ENCODE assay signal across 24 cellular contexts in genomic region chr10:58367049-58367448, GRCh38.
"Had no signal": no experiment of that assay in that cellular context is flagged by ENCODE, and none has a peak within 500 bp of the region (broad histone marks: within the 10 kb centered on the region; RNA-seq: fewer than 3 reads in every experiment).

No MANE protein-coding gene starts in this region.

- H3K36me3 ChIP-seq: prostate gland, right atrium auricular region had no signal

- H3K27ac Mint-ChIP-seq: activated CD4-positive, alpha-beta memory T cell treated with anti-CD3 and anti-CD28 coated beads, Interleukin-2, amount 10 ng/mL, durations not matched to agents 7 days and 5 days; activated CD4-positive, alpha-beta T cell treated with anti-CD3 and anti-CD28 coated beads, Interleukin-2, amount 10 ng/mL, durations not matched to agents 24 days and 14 days; activated naive CD8-positive, alpha-beta T cell treated with anti-CD3 and anti-CD28 coated beads, Interleukin-2, amount 50 U/mL, for 24 hours; endodermal cell; natural killer cell had no signal

- H3K4me3 ChIP-seq: body of pancreas, cardiac muscle cell, esophagus squamous epithelium, heart left ventricle, prostate gland, right atrium auricular region, spleen, testis had no signal

- H3K4me3 Mint-ChIP-seq: activated CD4-positive, alpha-beta memory T cell treated with anti-CD3 and anti-CD28 coated beads, Interleukin-2, amount 10 ng/mL, durations not matched to agents 7 days and 5 days; activated CD4-positive, alpha-beta T cell treated with anti-CD3 and anti-CD28 coated beads, Interleukin-2, amount 10 ng/mL, durations not matched to agents 24 days and 14 days; activated naive CD8-positive, alpha-beta T cell treated with anti-CD3 and anti-CD28 coated beads, Interleukin-2, amount 50 U/mL, for 24 hours; endodermal cell; natural killer cell had no signal

- H3K27me3 ChIP-seq: body of pancreas, cardiac muscle cell, esophagus squamous epithelium, heart left ventricle, right atrium auricular region, spleen, testis had no signal

- H3K27ac ChIP-seq: body of pancreas, cardiac muscle cell, esophagus squamous epithelium, heart left ventricle, prostate gland, right atrium auricular region, spleen, testis had no signal

- DNase-seq: activated CD4-positive, alpha-beta memory T cell treated with anti-CD3 and anti-CD28 coated beads, Interleukin-2, amount 10 ng/mL, durations not matched to agents 7 days and 5 days; activated CD4-positive, alpha-beta T cell treated with anti-CD3 and anti-CD28 coated beads, Interleukin-2, amount 10 ng/mL, durations not matched to agents 24 days and 14 days; activated CD4-positive, CD25-positive, alpha-beta regulatory T cell; activated gamma-delta T cell; activated naive CD4-positive, alpha-beta T cell treated with anti-CD3 and anti-CD28 coated beads, Interleukin-2, amount 50 U/mL, for 16 hours; activated naive CD8-positive, alpha-beta T cell treated with anti-CD3 and anti-CD28 coated beads, Interleukin-2, amount 50 U/mL, for 24 hours; anterior cingulate cortex; body of pancreas; cortex of kidney; endodermal cell; esophagus squamous epithelium; heart left ventricle; left ventricle myocardium superior; mammary epithelial cell; midbrain; natural killer cell; spleen; stimulated activated CD4-positive, alpha-beta T cell treated with anti-CD3 and anti-CD28 coated beads, Interleukin-4, amount 100 ng/mL, for 1 hour; stimulated activated naive CD4-positive, alpha-beta T cell; testis; trophoblast cell had no signal

- H3K4me1 Mint-ChIP-seq: activated CD4-positive, alpha-beta memory T cell treated with anti-CD3 and anti-CD28 coated beads, Interleukin-2, amount 10 ng/mL, durations not matched to agents 7 days and 5 days; activated CD4-positive, alpha-beta T cell treated with anti-CD3 and anti-CD28 coated beads, Interleukin-2, amount 10 ng/mL, durations not matched to agents 24 days and 14 days; activated naive CD8-positive, alpha-beta T cell treated with anti-CD3 and anti-CD28 coated beads, Interleukin-2, amount 50 U/mL, for 24 hours; endodermal cell; natural killer cell had no signal

- H3K9me3 Mint-ChIP-seq: activated CD4-positive, alpha-beta memory T cell treated with anti-CD3 and anti-CD28 coated beads, Interleukin-2, amount 10 ng/mL, durations not matched to agents 7 days and 5 days; activated CD4-positive, alpha-beta T cell treated with anti-CD3 and anti-CD28 coated beads, Interleukin-2, amount 10 ng/mL, durations not matched to agents 24 days and 14 days; activated naive CD8-positive, alpha-beta T cell treated with anti-CD3 and anti-CD28 coated beads, Interleukin-2, amount 50 U/mL, for 24 hours; endodermal cell; natural killer cell had no signal

- H3K4me1 ChIP-seq: esophagus squamous epithelium, prostate gland, right atrium auricular region, spleen, testis had no signal

- ATAC-seq: activated naive CD8-positive, alpha-beta T cell treated with anti-CD3 and anti-CD28 coated beads, Interleukin-2, amount 50 U/mL, for 24 hours; body of pancreas; heart left ventricle; left ventricle myocardium superior; natural killer cell had no signal

- H3K9me3 ChIP-seq: body of pancreas, esophagus squamous epithelium, heart left ventricle, prostate gland, right atrium auricular region, spleen, testis had no signal

- H3K27me3 Mint-ChIP-seq: activated CD4-positive, alpha-beta memory T cell treated with anti-CD3 and anti-CD28 coated beads, Interleukin-2, amount 10 ng/mL, durations not matched to agents 7 days and 5 days; activated CD4-positive, alpha-beta T cell treated with anti-CD3 and anti-CD28 coated beads, Interleukin-2, amount 10 ng/mL, durations not matched to agents 24 days and 14 days; activated naive CD8-positive, alpha-beta T cell treated with anti-CD3 and anti-CD28 coated beads, Interleukin-2, amount 50 U/mL, for 24 hours had no signal
